ENCODE assay signal across 17 cellular contexts in genomic region chr17:79857095-79857494, GRCh38.
"Had no signal": no experiment of that assay in that cellular context is flagged by ENCODE, and none has a peak within 500 bp of the region (broad histone marks: within the 10 kb centered on the region; RNA-seq: fewer than 3 reads in every experiment).

No MANE protein-coding gene starts in this region.

- H3K27me3 ChIP-seq: MG63 had no signal

- H3K9me3 ChIP-seq: MG63 had no signal

- H3K4me3 ChIP-seq: MG63 had no signal

- H3K27ac ChIP-seq: HL-60 had no signal

- DNase-seq: KBM-7, MG63, NCI-H1092, NCI-H1105 treated with DMSO at 0.1 percent for 48 hours, NCI-H1417 treated with DMSO at 0.1 percent for 48 hours, NCI-H146, NCI-H1694 treated with DMSO at 0.1 percent for 48 hours, NCI-H1930, NCI-H2081, NCI-H2107, NCI-H2227 treated with DMSO at 0.1 percent for 48 hours, NCI-H524, NCI-H526 treated with DMSO at 0.1 percent for 48 hours, NCI-H748 treated with DMSO at 0.1 percent for 48 hours, RPMI8226, SHP77 had no signal

- H3K36me3 ChIP-seq: MG63 had no signal
